Comparison of ENCODE assay signal across 8 cellular contexts in genomic region chr19:49056101-49056901, GRCh38. TPM values are rescaled to one million over a fixed set of nuclear protein-coding genes. Genes with fewer than 3 reads are reported as not detected.
A peak's percentile ranks its signal among the peaks of the same experiment; 100 is the strongest.
DNase-seq lines count a peak whose midpoint lies in the region; ATAC-seq, FAIRE-seq and TF ChIP-seq lines count a peak whose summit lies in the region.

No MANE protein-coding gene starts in this region.

- ATAC-seq in GM21717 (IDR thresholded peaks at IDR 0.05; ENCODE audit: unreplicated experiment): no peak

- H3K4me3 ChIP-seq in cardiac fibroblast (replicated peaks in 1 of 2; ENCODE audit: low read depth in 2 of 2, low read length in 2 of 2) (peak overlapping the region; percentile 45 to 60), kidney epithelial cell (ENCODE audit: low read depth, low read length) (peak overlapping the region; percentile 60)

- DNase-seq in D721Med (ENCODE audit: insufficient read length, low spot score) (peak; percentile 98), HPDE6-E6E7 (ENCODE audit: extremely low spot score) (peak; percentile 63), UCSD-AML1 (lab: John Stamatoyannopoulos, UW; ENCODE audit: unreplicated experiment) (peak; percentile 65), cardiac fibroblast (ENCODE audit: low read depth in 2 of 2) (peak; percentile 38 to 49), kidney epithelial cell (ENCODE audit: low read depth) (peak; percentile 4), AML-193 (lab: John Stamatoyannopoulos, UW) (no peak)
- DNase-seq in stimulated activated CD4-positive, alpha-beta T cell treated with anti-CD3 and anti-CD28 coated beads, Interleukin-2, amount 100 ng/mL, for 48 hours: peak; percentile 34 to 36

- peak; percentile 13 for TF ChIP-seq CTCF in D721Med (IDR thresholded peaks at IDR 0.05; ENCODE audit: insufficient read depth, missing control alignments)
- peak; percentile 19 for TF ChIP-seq CTCF in cardiac fibroblast (IDR thresholded peaks at IDR 0.05; ENCODE audit: low read depth, low read length)
- peak; percentile 33 for TF ChIP-seq CTCF in kidney epithelial cell (IDR thresholded peaks at IDR 0.05; ENCODE audit: insufficient read depth, low read length, poor library complexity, severe bottlenecking)

- H3K36me3 ChIP-seq in kidney epithelial cell (ENCODE audit: control insufficient read depth, insufficient read depth, low read length): no peaks in the 10 kb centered on the region

- H3K27me3 ChIP-seq in kidney epithelial cell (ENCODE audit: control insufficient read depth, insufficient read depth, low read length): no peaks in the 10 kb centered on the region

- FAIRE-seq in D721Med (lab: Jason Lieb, UNC): no peak

RNA-seq across cellular contexts. Expression of gene CGB7, which starts 1.2 kb away (rescaled TPM):
- total RNA-seq in kidney epithelial cell: 5.5 and 14.4 TPM in 2 replicates

RNA-seq across cellular contexts. Expression of gene CGB8, which starts 7.4 kb away (rescaled TPM):
- 3.3 and 7.4 TPM in 2 replicates for total RNA-seq in kidney epithelial cell

RNA-seq across cellular contexts. Expression of gene NTF4, which starts 8.3 kb away (rescaled TPM):
- 0.58 TPM in 1 of 2 replicates, not detected in the other for total RNA-seq in kidney epithelial cell

RNA-seq across cellular contexts. Expression of gene CGB5, which starts 12.7 kb away (rescaled TPM):
- 0.89 TPM in 1 of 2 replicates, not detected in the other for total RNA-seq in kidney epithelial cell

RNA-seq across cellular contexts. Expression of gene KCNA7, which starts 16.2 kb away (rescaled TPM):
- total RNA-seq in kidney epithelial cell: not detected in 2 replicates

Comparison
In these comparisons a context has a peak if more than half of its experiments do, and no peak if none do; other contexts are left out.
1. DNase-seq: peak in D721Med (single experiment), HPDE6-E6E7 (single experiment), UCSD-AML1 (single experiment), cardiac fibroblast (2 of 2), kidney epithelial cell (single experiment) and stimulated activated CD4-positive, alpha-beta T cell treated with anti-CD3 and anti-CD28 coated beads, Interleukin-2, amount 100 ng/mL, for 48 hours (2 of 2); none in AML-193 (0 of 2).
2. Peak in every context shown above with its lines, with median percentiles within 50 percentile points of each other: CTCF ChIP-seq.